Comparison of ENCODE assay signal across 8 cellular contexts in genomic region chr11:116773203-116774112, GRCh38. TPM values are rescaled to one million over a fixed set of nuclear protein-coding genes. Genes with fewer than 3 reads are reported as not detected.
DNase-seq lines count a peak whose midpoint lies in the region; ATAC-seq, FAIRE-seq and TF ChIP-seq lines count a peak whose summit lies in the region.

No MANE protein-coding gene starts in this region.

- DNase-seq in RWPE2 (ENCODE audit: low spot score): no peak
- DNase-seq in endodermal cell: no peak
- DNase-seq in activated CD4-positive, CD25-positive, alpha-beta regulatory T cell treated with anti-CD3 and anti-CD28 coated beads, Interleukin-2, amount 50 U/mL, for 72 hours: no peak
- DNase-seq in D721Med (ENCODE audit: insufficient read length, low spot score): no peak

- FAIRE-seq in D721Med (lab: Jason Lieb, UNC): no peak

- peak overlapping the region; percentile 99 for H3K27ac Mint-ChIP-seq in endodermal cell

- H2AFZ ChIP-seq in ACC112 (ENCODE audit: low read length, unreplicated experiment): peak overlapping the region; percentile 72

- H3K4me1 ChIP-seq in ACC112 (ENCODE audit: control insufficient read depth, insufficient read depth, low read length, unreplicated experiment) (peaks cover 19% of the 10 kb centered on the region), RWPE2 (ENCODE audit: insufficient read depth, poor library complexity, severe bottlenecking) (peaks cover 18% of the 10 kb centered on the region), endodermal cell (ENCODE audit: control insufficient read depth, insufficient read depth, low read length) (no peaks in the 10 kb centered on the region), muscle layer of colon (ENCODE audit: insufficient read depth, low read length) (peaks cover 23% of the 10 kb centered on the region)

- peaks cover 19% of the 10 kb centered on the region for H3K4me1 Mint-ChIP-seq in endodermal cell

- peak overlapping the region; percentile 87 for H3K4me3 Mint-ChIP-seq in endodermal cell

- H3K27me3 ChIP-seq in ACC112 (ENCODE audit: insufficient read depth, low read length) (no peaks in the 10 kb centered on the region), RWPE2 (ENCODE audit: insufficient read depth, poor library complexity, severe bottlenecking) (peaks cover 3% of the 10 kb centered on the region), endodermal cell (ENCODE audit: control insufficient read depth, insufficient read depth, low read length, poor library complexity, severe bottlenecking) (no peaks in the 10 kb centered on the region), muscle layer of colon (ENCODE audit: control insufficient read depth in 1 of 2, insufficient read depth in 2 of 2, low read length in 2 of 2) (no peaks in the 10 kb centered on the region)

- H3K27me3 Mint-ChIP-seq in endodermal cell (ENCODE audit: insufficient read depth): no peaks in the 10 kb centered on the region

- H3K36me3 Mint-ChIP-seq in endodermal cell (ENCODE audit: low read depth): peaks cover 37% of the 10 kb centered on the region

- H3K9me3 ChIP-seq in RWPE2 (ENCODE audit: severe bottlenecking) (no peaks in the 10 kb centered on the region), endodermal cell (ENCODE audit: control insufficient read depth, low read length) (no peaks in the 10 kb centered on the region), muscle layer of colon (ENCODE audit: low read length) (no peaks in the 10 kb centered on the region)

- peak overlapping the region; percentile 92 for H3K4me3 ChIP-seq in ACC112 (ENCODE audit: low read depth, low read length)
- H3K4me3 ChIP-seq in RWPE2 (ENCODE audit: severe bottlenecking): peak overlapping the region; percentile 95
- peak overlapping the region; percentile 90 for H3K4me3 ChIP-seq in endodermal cell (ENCODE audit: low read length)
- H3K4me3 ChIP-seq in muscle layer of colon (ENCODE audit: low read depth in 1 of 2, low read length in 2 of 2): peak overlapping the region; percentile 49 to 80

- H3K9ac ChIP-seq in endodermal cell (ENCODE audit: extremely low read depth, low read length, poor library complexity, severe bottlenecking): no peak overlapping the region
- H3K9ac ChIP-seq in muscle layer of colon (ENCODE audit: low read length): peak overlapping the region; percentile 30

- peaks cover 13% of the 10 kb centered on the region; the same call in 1 of the 2 replicates for H3K36me3 ChIP-seq in ACC112 (ENCODE audit: insufficient read depth, low read length)
- peaks cover 26% of the 10 kb centered on the region for H3K36me3 ChIP-seq in RWPE2 (ENCODE audit: low read depth)
- H3K36me3 ChIP-seq in endodermal cell (ENCODE audit: control insufficient read depth, insufficient read depth, low read length): peaks cover 39% of the 10 kb centered on the region
- peaks cover 16% of the 10 kb centered on the region for H3K36me3 ChIP-seq in muscle layer of colon (ENCODE audit: insufficient read depth, low read length)

- H3K79me2 ChIP-seq in ACC112 (ENCODE audit: control insufficient read depth, insufficient read depth, low read length, unreplicated experiment): peaks cover 25% of the 10 kb centered on the region

- H3K27ac ChIP-seq in ACC112 (ENCODE audit: low read depth, low read length): peak overlapping the region; percentile 84
- H3K27ac ChIP-seq in RWPE2 (ENCODE audit: poor library complexity, severe bottlenecking): peak overlapping the region; percentile 83
- no peak overlapping the region for H3K27ac ChIP-seq in endodermal cell (ENCODE audit: low read depth, low read length)
- peak overlapping the region; percentile 49 for H3K27ac ChIP-seq in muscle layer of colon (ENCODE audit: low read depth, low read length)

- H3K9me3 Mint-ChIP-seq in endodermal cell: no peaks in the 10 kb centered on the region

- peak; percentile 4 for ATAC-seq in GM18517 (IDR thresholded peaks at IDR 0.05; ENCODE audit: unreplicated experiment)
- ATAC-seq in HG03095 (IDR thresholded peaks at IDR 0.05; ENCODE audit: unreplicated experiment): peak; percentile 40
- ATAC-seq in RWPE2 (ENCODE audit: low read depth): peak; percentile 47

- TF ChIP-seq CTCF in RWPE2 (IDR thresholded peaks at IDR 0.05; ENCODE audit: poor library complexity, severe bottlenecking): no peak
- TF ChIP-seq CTCF in endodermal cell (conservative IDR thresholded peaks at IDR 0.05): no peak
- TF ChIP-seq CTCF in D721Med (IDR thresholded peaks at IDR 0.05; ENCODE audit: insufficient read depth, missing control alignments): no peak

- 8 to 15% methylated on average over 7 to 24 of the region's 25 CpGs for WGBS in endodermal cell (ENCODE audit: insufficient coverage in 1 of 2, insufficient read length in 1 of 2), 2 experiments

RNA-seq across cellular contexts. Expression of gene BUD13, which starts 0.7 kb away (rescaled TPM):
- total RNA-seq in endodermal cell: 10 to 100 TPM; 22.3 to 29.1 TPM
- polyA plus RNA-seq in endodermal cell (2013, experiment 1 of 2): 31.0 TPM
- 26.1 TPM for polyA plus RNA-seq in endodermal cell (2013, experiment 2 of 2)

RNA-seq across cellular contexts. Expression of gene ZPR1, which starts 14.4 kb away (rescaled TPM):
- 10 to 100 TPM; 59.2 to 63.4 TPM for total RNA-seq in endodermal cell
- 59.6 TPM for polyA plus RNA-seq in endodermal cell (2013, experiment 1 of 2)
- 49.6 TPM for polyA plus RNA-seq in endodermal cell (2013, experiment 2 of 2)

RNA-seq across cellular contexts. Expression of gene APOA5, which starts 18.2 kb away (rescaled TPM):
- total RNA-seq in endodermal cell: not detected
- polyA plus RNA-seq in endodermal cell (2013, experiment 1 of 2): not detected
- polyA plus RNA-seq in endodermal cell (2013, experiment 2 of 2): not detected

RNA-seq across cellular contexts. Expression of gene APOA4, which starts 49.6 kb away (rescaled TPM):
- under 1 TPM; 0.35 to 0.38 TPM for total RNA-seq in endodermal cell
- polyA plus RNA-seq in endodermal cell (2013, experiment 1 of 2): 0.64 TPM
- 0.62 TPM for polyA plus RNA-seq in endodermal cell (2013, experiment 2 of 2)

RNA-seq across cellular contexts. Expression of gene APOC3, which starts 56.2 kb away (rescaled TPM):
- total RNA-seq in endodermal cell: not detected
- not detected for polyA plus RNA-seq in endodermal cell (2013, experiment 1 of 2)
- not detected for polyA plus RNA-seq in endodermal cell (2013, experiment 2 of 2)
